11 cellular contexts compared by ENCODE assay signal in genomic region chr15:38535451-38536200, GRCh38. TPM values are rescaled to one million over a fixed set of nuclear protein-coding genes. Genes with fewer than 3 reads are reported as not detected.
DNase-seq lines count a peak whose midpoint lies in the region; ATAC-seq, FAIRE-seq and TF ChIP-seq lines count a peak whose summit lies in the region.
"Had no signal": no experiment of that assay in that cellular context is flagged by ENCODE, and none has a peak within 500 bp of the region (broad histone marks: within the 10 kb centered on the region; RNA-seq: fewer than 3 reads in every experiment).

No MANE protein-coding gene starts in this region.

- FAIRE-seq in kidney (lab: Jason Lieb, UNC) (no peak), frontal cortex (lab: Jason Lieb, UNC) (no peak), GM12892 (lab: Jason Lieb, UNC) (no peak)

- no peak overlapping the region for H3K9ac ChIP-seq in kidney (ENCODE audit: low read length in 2 of 2)

- in situ Hi-C loops in brain microvascular endothelial cell (cut with HindIII; ENCODE audit: low pct_ligation_motif_present, low sequenced_read_pairs), result no loop called here

- H3K4me3 ChIP-seq in brain microvascular endothelial cell (ENCODE audit: low read depth, low read length) (no peak overlapping the region), kidney (ENCODE audit: low read length in 2 of 2) (no peak overlapping the region), thymus (ENCODE audit: low read length) (no peak overlapping the region)

- peaks cover 6 to 16% of the 10 kb centered on the region in 2 donors for H3K4me1 ChIP-seq in kidney (ENCODE audit: control insufficient read depth in 1 of 2, insufficient read depth in 1 of 2, low read depth in 1 of 2, low read length in 2 of 2)
- H3K4me1 ChIP-seq in thymus (ENCODE audit: control insufficient read depth, insufficient read depth, low read length), result peaks cover 18% of the 10 kb centered on the region
- H3K4me1 ChIP-seq: BE2C had no signal

- no peak for TF ChIP-seq POLR2A in GM12892 (IDR thresholded peaks at IDR 0.05; ENCODE audit: low read depth, low read length)

- H3K27me3 ChIP-seq in brain microvascular endothelial cell (replicated peaks) (no peaks in the 10 kb centered on the region), thymus (ENCODE audit: control insufficient read depth, insufficient read depth) (no peaks in the 10 kb centered on the region)

- TF ChIP-seq CTCF in brain microvascular endothelial cell (IDR thresholded peaks at IDR 0.05; ENCODE audit: low read depth, low read length, missing control alignments) (no peak), kidney (IDR thresholded peaks at IDR 0.05; ENCODE audit: borderline replicate concordance, extremely low read depth, insufficient read depth) (no peak)

- ATAC-seq in Right ventricle myocardium inferior (peak; percentile 47), left colon (no peak)

- no peak for DNase-seq in Right ventricle myocardium inferior (ENCODE audit: missing footprints)
- DNase-seq in cardiac septum (ENCODE audit: low spot score), result no peak
- peak; percentile 62 for DNase-seq in brain microvascular endothelial cell
- no peak for DNase-seq in kidney
- DNase-seq in frontal cortex (ENCODE audit: low spot score in 2 of 2), result no peak
- no peak for DNase-seq in left colon
- no peak for DNase-seq in GM12892 (ENCODE audit: insufficient read length)
- DNase-seq: BE2C, NCI-H2081 treated with DMSO at 0.1 percent for 48 hours had no signal

- H3K27ac ChIP-seq in brain microvascular endothelial cell, result peak overlapping the region; percentile 43
- peak overlapping the region; percentile 33 to 69 for H3K27ac ChIP-seq in kidney (ENCODE audit: low read depth in 2 of 2, low read length in 2 of 2)
- peak overlapping the region; percentile 64 for H3K27ac ChIP-seq in thymus (ENCODE audit: low read depth)

- H3K9me3 ChIP-seq in kidney (ENCODE audit: control insufficient read depth in 1 of 2, low read length in 2 of 2) (no peaks in the 10 kb centered on the region), thymus (ENCODE audit: control insufficient read depth) (no peaks in the 10 kb centered on the region)
- H3K9me3 ChIP-seq: BE2C had no signal

- intact Hi-C loops in Right ventricle myocardium inferior (cut with DNase I), result no loop called here
- intact Hi-C loops in cardiac septum (cut with DNase I), result no loop called here
- intact Hi-C loops in kidney (cut with DNase I), result no loop called here
- intact Hi-C loops in left colon (cut with DNase I, micrococcal nuclease), result no loop called here

- WGBS in thymus, result 98% methylated on average over 8 of the region's 8 CpGs

- H3K36me3 ChIP-seq in brain microvascular endothelial cell (replicated peaks) (no peaks in the 10 kb centered on the region), kidney (ENCODE audit: control insufficient read depth in 1 of 2, insufficient read depth in 2 of 2, low read length in 2 of 2) (no peaks in the 10 kb centered on the region), thymus (ENCODE audit: control insufficient read depth, insufficient read depth) (peaks cover 29% of the 10 kb centered on the region)
- H3K36me3 ChIP-seq: BE2C had no signal

RNA-seq across cellular contexts. Expression of gene RASGRP1, which starts 29.0 kb away (rescaled TPM):
- total RNA-seq in Right ventricle myocardium inferior (0.46 TPM), cardiac septum (2.2 TPM), kidney (12.5 TPM), frontal cortex (11.0 TPM), left colon (1 to 10 TPM in 1 of 2 donors, under 1 TPM in 1; 0.84 to 1.0 TPM)
- polyA plus RNA-seq in kidney (ENCODE audit: insufficient read depth, low read depth, low replicate concordance) (3.4 TPM), thymus (12.3 TPM)
- 18.1 TPM for polyA plus RNA-seq in GM12892 (2012; ENCODE audit: missing spikeins)
- total RNA-seq: LHCN-M2 had no signal
